ENCODE assay signal across 9 cellular contexts in the genomic region with DNA sequence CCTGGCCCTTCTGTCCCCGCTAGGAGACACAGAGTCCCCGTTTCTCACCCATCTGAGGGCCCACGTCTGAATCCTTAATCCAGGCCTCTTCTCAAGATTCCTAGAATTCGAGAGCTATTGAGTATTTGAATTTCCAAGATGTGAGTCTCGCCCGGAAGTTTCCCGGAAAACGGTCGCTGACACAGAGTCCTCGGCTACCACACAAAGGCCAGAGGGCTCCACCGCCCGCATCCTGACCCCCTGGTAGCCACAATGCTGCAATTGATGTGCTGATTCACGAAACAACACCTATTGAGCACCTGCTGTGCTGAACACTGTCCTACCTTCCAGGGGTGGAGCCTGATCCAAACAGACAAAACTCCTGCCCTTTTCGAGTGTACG. TPM values are rescaled to one million over a fixed set of nuclear protein-coding genes. Genes with fewer than 3 reads are reported as not detected.
DNase-seq lines count a peak whose midpoint lies in the region; TF ChIP-seq lines count a peak whose summit lies in the region.
"Had no signal": no experiment of that assay in that cellular context is flagged by ENCODE, and none has a peak within 500 bp of the region (broad histone marks: within the 10 kb centered on the region; RNA-seq: fewer than 3 reads in every experiment).

No MANE protein-coding gene starts in this region.

- peaks cover 0 to 12% of the 10 kb centered on the region in 2 donors for H3K27me3 ChIP-seq in tibial artery

- H3K27me3 Mint-ChIP-seq in activated naive CD4-positive, alpha-beta T cell treated with anti-CD3 and anti-CD28 coated beads, Interleukin-2, amount 50 U/mL, for 24 hours, result no peaks in the 10 kb centered on the region
- peaks cover 13% of the 10 kb centered on the region for H3K27me3 Mint-ChIP-seq in chondrocyte (ENCODE audit: low read depth)

- H3K27ac ChIP-seq in mesodermal cell (ENCODE audit: low read depth, low read length, severe bottlenecking), result no peak overlapping the region
- no peak overlapping the region for H3K27ac ChIP-seq in tibial artery

- no peaks in the 10 kb centered on the region for H3K36me3 ChIP-seq in mesodermal cell (ENCODE audit: control insufficient read depth, insufficient read depth, low read length)
- no peaks in the 10 kb centered on the region for H3K36me3 ChIP-seq in tibial artery

- no peaks in the 10 kb centered on the region for H3K4me1 ChIP-seq in mesodermal cell (ENCODE audit: control insufficient read depth, insufficient read depth, low read length, poor library complexity, severe bottlenecking)
- peaks cover 0 to 14% (median 6%) of the 10 kb centered on the region in 4 donors for H3K4me1 ChIP-seq in tibial artery

- H3K9me3 Mint-ChIP-seq in activated naive CD4-positive, alpha-beta T cell treated with anti-CD3 and anti-CD28 coated beads, Interleukin-2, amount 50 U/mL, for 24 hours, result no peaks in the 10 kb centered on the region
- H3K9me3 Mint-ChIP-seq in chondrocyte (ENCODE audit: low read depth), result no peaks in the 10 kb centered on the region

- WGBS in mesodermal cell (ENCODE audit: insufficient coverage in 2 of 2), 2 experiments, result 8 to 9% methylated on average over 10 of the region's 15 CpGs

- H3K4me3 ChIP-seq in mesodermal cell (ENCODE audit: extremely low read depth, insufficient read depth, low read length, poor library complexity, severe bottlenecking), result peak overlapping the region; percentile 42
- H3K4me3 ChIP-seq in tibial artery, result peak overlapping the region; percentile 52 to 59

- no peak for DNase-seq in activated naive CD4-positive, alpha-beta T cell treated with anti-CD3 and anti-CD28 coated beads, Interleukin-2, amount 50 U/mL, for 16 hours
- DNase-seq in chondrocyte (ENCODE audit: low spot score) (no peak), tibial artery (no peak), glomerular visceral epithelial cell (ENCODE audit: extremely low spot score) (no peak), amniotic stem cell (lab: John Stamatoyannopoulos, UW) (no peak)
- no peak for DNase-seq in activated CD8-positive, alpha-beta memory T cell treated with anti-CD3 and anti-CD28 coated beads, Interleukin-2, amount 50 U/mL, for 48 hours
- DNase-seq: caudate nucleus had no signal

- intact Hi-C loops in tibial artery (cut with DNase I; ENCODE audit: low total_unique reads), result no loop called here

- peak overlapping the region; percentile 90 for H3K4me3 Mint-ChIP-seq in activated naive CD4-positive, alpha-beta T cell treated with anti-CD3 and anti-CD28 coated beads, Interleukin-2, amount 50 U/mL, for 24 hours
- H3K4me3 Mint-ChIP-seq in chondrocyte (ENCODE audit: unreplicated experiment), result peak overlapping the region; percentile 82

- H3K36me3 Mint-ChIP-seq in activated naive CD4-positive, alpha-beta T cell treated with anti-CD3 and anti-CD28 coated beads, Interleukin-2, amount 50 U/mL, for 24 hours, result no peaks in the 10 kb centered on the region
- peaks cover 2% of the 10 kb centered on the region for H3K36me3 Mint-ChIP-seq in chondrocyte (ENCODE audit: low read depth)

- TF ChIP-seq CTCF in chondrocyte (IDR thresholded peaks at IDR 0.05), result no peak
- TF ChIP-seq CTCF in tibial artery (IDR thresholded peaks at IDR 0.05), result no peak

- H3K4me1 Mint-ChIP-seq in activated naive CD4-positive, alpha-beta T cell treated with anti-CD3 and anti-CD28 coated beads, Interleukin-2, amount 50 U/mL, for 24 hours, result peaks cover 18% of the 10 kb centered on the region
- H3K4me1 Mint-ChIP-seq in chondrocyte (ENCODE audit: low read depth), result peaks cover 14% of the 10 kb centered on the region

- H3K9me3 ChIP-seq in mesodermal cell (ENCODE audit: control insufficient read depth, low read length) (no peaks in the 10 kb centered on the region), tibial artery (no peaks in the 10 kb centered on the region)

- H3K27ac Mint-ChIP-seq in activated naive CD4-positive, alpha-beta T cell treated with anti-CD3 and anti-CD28 coated beads, Interleukin-2, amount 50 U/mL, for 24 hours, result no peak overlapping the region
- H3K27ac Mint-ChIP-seq in chondrocyte (ENCODE audit: unreplicated experiment), result no peak overlapping the region

RNA-seq across cellular contexts. Expression of a gene that starts 0.7 kb away (rescaled TPM):
- not detected in 3 replicates for total RNA-seq in chondrocyte
- 1.1 TPM for polyA plus RNA-seq in mesodermal cell (2013, experiment 1 of 2)
- polyA plus RNA-seq in mesodermal cell (2013, experiment 2 of 2), result 0.91 TPM

RNA-seq across cellular contexts. Expression of a gene that starts 46.4 kb away (rescaled TPM):
- total RNA-seq in chondrocyte, result not detected in 3 replicates
- polyA plus RNA-seq in mesodermal cell (2013, experiment 1 of 2), result not detected
- polyA plus RNA-seq in mesodermal cell (2013, experiment 2 of 2), result not detected
